ENCODE assay signal across 8 cellular contexts in genomic region chr19:6516659-6517291, GRCh38. TPM values are rescaled to one million over a fixed set of nuclear protein-coding genes. Genes with fewer than 3 reads are reported as not detected.
DNase-seq lines count a peak whose midpoint lies in the region; ATAC-seq and TF ChIP-seq lines count a peak whose summit lies in the region.

No MANE protein-coding gene starts in this region.

- H3K36me3 ChIP-seq in H7 (replicated peaks; ENCODE audit: control insufficient read depth, insufficient read depth, low read length) = no peaks in the 10 kb centered on the region
- H3K36me3 ChIP-seq in psoas muscle (ENCODE audit: insufficient read depth in 1 of 2, low read depth in 1 of 2) = no peaks in the 10 kb centered on the region
- H3K36me3 ChIP-seq in upper lobe of right lung = no peaks in the 10 kb centered on the region

- intact Hi-C loops in right cardiac atrium (cut with DNase I) (loop anchor here in 3 of 4 donors (5.0 kb wide), 2 partner anchors 116 to 346 kb away; no protein-coding TSS in a partner anchor), psoas muscle (cut with DNase I) (loop anchor here (1.0 to 5.0 kb wide), 3 partner anchors 116 to 221 kb away; partner anchors contain the start of genes GPR108 (in 1 of the 2) and TRIP10 (in 1 of the 2)), upper lobe of right lung (cut with DNase I) (no loop called here)

- H3K4me1 Mint-ChIP-seq in T-helper 17 cell = peaks cover 28% of the 10 kb centered on the region

- ATAC-seq in T-helper 17 cell = peak; percentile 91
- peak; percentile 92 to 93 for ATAC-seq in right cardiac atrium
- peak; percentile 90 to 95 (median 90) for ATAC-seq in psoas muscle
- peak; percentile 89 for ATAC-seq in upper lobe of right lung

- no peaks in the 10 kb centered on the region for H3K4me1 ChIP-seq in right cardiac atrium (ENCODE audit: control insufficient read depth, insufficient read depth, low read length)
- H3K4me1 ChIP-seq in psoas muscle = peaks cover 16% of the 10 kb centered on the region
- H3K4me1 ChIP-seq in upper lobe of right lung = peaks cover 9% of the 10 kb centered on the region

- TF ChIP-seq CTCF in NB4 (IDR thresholded peaks at IDR 0.05; ENCODE audit: low read depth, low read length) = peak; percentile 52
- peak; percentile 90 for TF ChIP-seq CTCF in psoas muscle (IDR thresholded peaks at IDR 0.05)
- peak; percentile 99 for TF ChIP-seq CTCF in upper lobe of right lung (IDR thresholded peaks at IDR 0.05)

- H3K9me3 ChIP-seq in T-helper 17 cell (ENCODE audit: control insufficient read depth, low read length, poor library complexity, severe bottlenecking) (no peaks in the 10 kb centered on the region), right cardiac atrium (ENCODE audit: control insufficient read depth, low read length) (no peaks in the 10 kb centered on the region), psoas muscle (no peaks in the 10 kb centered on the region), upper lobe of right lung (no peaks in the 10 kb centered on the region)

- H3K27ac ChIP-seq in angular gyrus (ENCODE audit: low read depth, low read length) (peak overlapping the region; percentile 90), right cardiac atrium (ENCODE audit: low read length) (no peak overlapping the region), psoas muscle (peak overlapping the region; percentile 85), upper lobe of right lung (peak overlapping the region; percentile 78)

- H3K27me3 ChIP-seq in H7 (ENCODE audit: control insufficient read depth, insufficient read depth, low read length) (no peaks in the 10 kb centered on the region), right cardiac atrium (ENCODE audit: control insufficient read depth, insufficient read depth) (no peaks in the 10 kb centered on the region), psoas muscle (ENCODE audit: insufficient read depth in 3 of 3, low read length in 2 of 3) (no peaks in the 10 kb centered on the region), upper lobe of right lung (no peaks in the 10 kb centered on the region)

- H3K36me3 Mint-ChIP-seq in T-helper 17 cell (ENCODE audit: low read depth) = no peaks in the 10 kb centered on the region

- H3K4me3 Mint-ChIP-seq in T-helper 17 cell = peak overlapping the region; percentile 99

- H3K27ac Mint-ChIP-seq in T-helper 17 cell = peak overlapping the region; percentile 71

- H3K27me3 Mint-ChIP-seq in T-helper 17 cell = no peaks in the 10 kb centered on the region

- no peak for TF ChIP-seq POLR2A in NB4 (IDR thresholded peaks at IDR 0.05; ENCODE audit: extremely low read depth, insufficient read length)

- under 1% methylated on average over 38 of the region's 38 CpGs for WGBS in right cardiac atrium
- 1 to 2% (median 1%) methylated on average over 36 to 38 of the region's 38 CpGs for WGBS in psoas muscle, 3 donors

- DNase-seq in DMS79 (lab: John Stamatoyannopoulos, UW) (peak; percentile 64), H7 (peak; percentile 97), NB4 (ENCODE audit: low read depth) (peak; percentile 85), T-helper 17 cell (peak; percentile 82 to 94 (median 90)), right cardiac atrium (peak; percentile 93 to 97 (median 96)), psoas muscle (peak; percentile 93 to 95), upper lobe of right lung (peak; percentile 96)

- H3K4me3 ChIP-seq in H7 (ENCODE audit: insufficient read depth, low read depth, low read length) = peak overlapping the region; percentile 72
- peak overlapping the region; percentile 60 for H3K4me3 ChIP-seq in NB4 (ENCODE audit: low read depth, low read length)
- peak overlapping the region; percentile 35 for H3K4me3 ChIP-seq in right cardiac atrium (ENCODE audit: low read length)
- H3K4me3 ChIP-seq in psoas muscle = peak overlapping the region; percentile 83
- H3K4me3 ChIP-seq in upper lobe of right lung = peak overlapping the region; percentile 76

RNA-seq across cellular contexts. Expression of gene TNFSF9, which starts 14.1 kb away (rescaled TPM):
- total RNA-seq in H7 (2014; rRNA removed; shearing (Covaris generic)) = 1.3 and 2.6 TPM in 2 replicates
- 1 to 10 TPM; 2.2 to 3.3 TPM for total RNA-seq in T-helper 17 cell
- under 1 TPM; 0.17 to 0.91 (median 0.24) TPM for total RNA-seq in right cardiac atrium
- polyA plus RNA-seq in right cardiac atrium = 0.14 TPM
- total RNA-seq in psoas muscle = 1 to 10 TPM in 2 of 4 donors, under 1 TPM in 1, not detected in 1; 0.66 to 1.9 (median 1.2) TPM
- under 1 TPM; 0.25 to 0.57 (median 0.46) TPM for polyA plus RNA-seq in psoas muscle
- total RNA-seq in upper lobe of right lung = 7.4 TPM

RNA-seq across cellular contexts. Expression of gene TUBB4A, which starts 14.7 kb away (rescaled TPM):
- total RNA-seq in H7 (2014; rRNA removed; shearing (Covaris generic)) = 1.4 and 2.9 TPM in 2 replicates
- total RNA-seq in T-helper 17 cell (1 to 10 TPM; 1.5 to 1.6 TPM), right cardiac atrium (1 to 10 TPM in 3 of 4 donors, under 1 TPM in 1; 0.45 to 7.4 (median 2.7) TPM), psoas muscle (1 to 10 TPM; 2.7 to 6.4 (median 4.6) TPM), upper lobe of right lung (0.58 TPM)
- polyA plus RNA-seq in right cardiac atrium (2.2 TPM), psoas muscle (1 to 10 TPM in 2 of 3 donors, under 1 TPM in 1; 0.44 to 1.4 (median 1.0) TPM)

RNA-seq across cellular contexts. Expression of gene DENND1C, which starts 35.2 kb away (rescaled TPM):
- total RNA-seq in H7 (2014; rRNA removed; shearing (Covaris generic)) = 0.59 and 1.1 TPM in 2 replicates
- total RNA-seq in T-helper 17 cell = 100 to 1,000 TPM; 104 to 105 TPM
- total RNA-seq in right cardiac atrium = 1 to 10 TPM in 2 of 4 donors, under 1 TPM in 2; 0.54 to 1.9 (median 1.1) TPM
- polyA plus RNA-seq in right cardiac atrium = 0.68 TPM
- under 1 TPM; 0.26 to 0.93 (median 0.81) TPM for total RNA-seq in psoas muscle
- under 1 TPM; 0.17 to 0.27 (median 0.21) TPM for polyA plus RNA-seq in psoas muscle
- total RNA-seq in upper lobe of right lung = 8.7 TPM

RNA-seq across cellular contexts. Expression of gene CRB3, which starts 52.7 kb away (rescaled TPM):
- 4.9 and 5.5 TPM in 2 replicates for total RNA-seq in H7 (2014; rRNA removed; shearing (Covaris generic))
- total RNA-seq in T-helper 17 cell (1 to 10 TPM; 1.4 to 1.5 TPM), right cardiac atrium (not detected), psoas muscle (not detected), upper lobe of right lung (48.4 TPM)
- polyA plus RNA-seq in right cardiac atrium (0.11 TPM), psoas muscle (under 1 TPM in 2 of 3 donors, not detected in 1; 0.23 to 0.38 TPM)

RNA-seq across cellular contexts. Expression of gene SLC25A23, which starts 57.2 kb away (rescaled TPM):
- total RNA-seq in H7 (2014; rRNA removed; shearing (Covaris generic)) = 25.9 and 31.6 TPM in 2 replicates
- total RNA-seq in T-helper 17 cell (10 to 100 TPM in 1 of 2 donors, 1 to 10 TPM in 1; 9.6 to 11.3 TPM), right cardiac atrium (10 to 100 TPM; 81.6 to 95.5 (median 89.7) TPM), psoas muscle (10 to 100 TPM; 40.6 to 91.8 (median 67.1) TPM), upper lobe of right lung (51.4 TPM)
- polyA plus RNA-seq in right cardiac atrium (59.6 TPM), psoas muscle (10 to 100 TPM; 15.0 to 49.4 (median 49.0) TPM)

Comparison
In these comparisons a context has a peak if more than half of its experiments do, and no peak if none do; other contexts are left out.
1. RNA of gene DENND1C, which starts 35.2 kb away (total RNA-seq): 104 to 105 TPM in T-helper 17 cell; 8.7 TPM in upper lobe of right lung (single experiment), 0.54 to 1.9 TPM in right cardiac atrium, 0.59 to 1.1 TPM in H7 and 0.26 to 0.93 TPM in psoas muscle; every median in the first group is over 10 times any median in the second.
2. Peak in every context shown above with its lines, with median percentiles within 50 percentile points of each other: DNase-seq, H3K4me3 ChIP-seq, CTCF ChIP-seq and ATAC-seq.